ENCODE assay signal across 1 cellular context in genomic region chr20:17709361-17710293, GRCh38.
TF ChIP-seq lines count a peak whose summit lies in the region.

No MANE protein-coding gene starts in this region.

TF ChIP-seq in H1, 55 proteins besides CTCF, POLR2A, EP300 and RAD21:
- no peak for TF ChIP-seq CEBPB (IDR thresholded peaks at IDR 0.05; ENCODE audit: low read depth, low read length)
- TF ChIP-seq ZNF274 (IDR thresholded peaks at IDR 0.05; ENCODE audit: borderline replicate concordance, extremely low read depth, low read length), result no peak
- no peak for TF ChIP-seq SIRT6 (IDR thresholded peaks at IDR 0.05; ENCODE audit: low read length)
- TF ChIP-seq BRCA1 (IDR thresholded peaks at IDR 0.05; ENCODE audit: low read depth, low read length), result no peak
- no peak for TF ChIP-seq RFX5 (IDR thresholded peaks at IDR 0.05; ENCODE audit: borderline replicate concordance, low read depth, low read length)
- no peak for TF ChIP-seq FOSL1 (IDR thresholded peaks at IDR 0.05; ENCODE audit: insufficient read depth, low read depth, low read length)
- no peak for TF ChIP-seq TAF1 (IDR thresholded peaks at IDR 0.05; ENCODE audit: low read depth, low read length)
- TF ChIP-seq EZH2 (IDR thresholded peaks at IDR 0.05; ENCODE audit: low read depth, low read length, severe bottlenecking), result no peak
- TF ChIP-seq HDAC6 (IDR thresholded peaks at IDR 0.05; ENCODE audit: low read depth, low read length), result no peak
